Comparison of ENCODE assay signal across 35 cellular contexts in genomic region chr10:56090914-56091540, GRCh38.
"Had no signal": no experiment of that assay in that cellular context is flagged by ENCODE, and none has a peak within 500 bp of the region (broad histone marks: within the 10 kb centered on the region; RNA-seq: fewer than 3 reads in every experiment).

No MANE protein-coding gene starts in this region.

- H3K27me3 Mint-ChIP-seq: activated CD4-positive, alpha-beta T cell treated with anti-CD3 and anti-CD28 coated beads for 36 hours; activated CD4-positive, alpha-beta T cell treated with anti-CD3 and anti-CD28 coated beads, Interleukin-2, amount 10 ng/mL, durations not matched to agents 7 days and 5 days; activated naive CD4-positive, alpha-beta T cell treated with anti-CD3 and anti-CD28 coated beads, Interleukin-2, amount 50 U/mL, for 24 hours; activated naive CD8-positive, alpha-beta T cell treated with anti-CD3 and anti-CD28 coated beads, Interleukin-2, amount 10 ng/mL, durations not matched to agents 7 days and 5 days; activated T-cell treated with anti-CD3 and anti-CD28 coated beads, Interleukin-2, amount 50 U/mL, for 24 hours had no signal

- H3K4me2 ChIP-seq: SK-N-SH had no signal

- H3K36me3 Mint-ChIP-seq: activated naive CD4-positive, alpha-beta T cell treated with anti-CD3 and anti-CD28 coated beads, Interleukin-2, amount 50 U/mL, for 24 hours; activated naive CD8-positive, alpha-beta T cell treated with anti-CD3 and anti-CD28 coated beads, Interleukin-2, amount 10 ng/mL, durations not matched to agents 7 days and 5 days had no signal

- H3K27ac Mint-ChIP-seq: activated CD4-positive, alpha-beta T cell treated with anti-CD3 and anti-CD28 coated beads for 36 hours; activated CD4-positive, alpha-beta T cell treated with anti-CD3 and anti-CD28 coated beads, Interleukin-2, amount 10 ng/mL, durations not matched to agents 7 days and 5 days; activated CD8-positive, alpha-beta T cell treated with anti-CD3 and anti-CD28 coated beads, Interleukin-2, amount 10 ng/mL, durations not matched to agents 7 days and 5 days; activated naive CD4-positive, alpha-beta T cell treated with anti-CD3 and anti-CD28 coated beads, Interleukin-2, amount 50 U/mL, for 24 hours; activated naive CD8-positive, alpha-beta T cell treated with anti-CD3 and anti-CD28 coated beads, Interleukin-2, amount 10 ng/mL, durations not matched to agents 7 days and 5 days; activated T-cell treated with anti-CD3 and anti-CD28 coated beads, Interleukin-2, amount 50 U/mL, for 24 hours; activated T-helper 2 cell treated with anti-CD3 and anti-CD28 coated beads, Interferon-gamma antibody, Interleukin-2, Interleukin-4, amounts not matched to agents 10 μg/mL and 5 μg/mL and 100 μg/mL, durations not matched to agents 14 hours and 24 hours and 36 hours; T-helper 1 cell treated with Interleukin-12 subunit alpha and Interleukin-12 subunit beta and Interleukin-4 antibody, amounts not matched to agents 30 μg/mL and 1 μg/mL, for 36 hours; T-helper 2 cell treated with Interferon-gamma antibody and Interleukin-4, amounts not matched to agents 5 μg/mL and 100 μg/mL, for 36 hours; WTC11 had no signal

- DNase-seq: activated CD4-positive, alpha-beta T cell treated with anti-CD3 and anti-CD28 coated beads for 36 hours; activated CD4-positive, alpha-beta T cell treated with anti-CD3 and anti-CD28 coated beads, Interleukin-2, amount 10 ng/mL, durations not matched to agents 7 days and 5 days; activated CD4-positive, alpha-beta T cell treated with anti-CD3 and anti-CD28 coated beads, Interleukin-2, amount 50 U/mL, for 48 hours; activated CD8-positive, alpha-beta T cell treated with anti-CD3 and anti-CD28 coated beads, Interleukin-2, amount 10 ng/mL, durations not matched to agents 7 days and 5 days; activated gamma-delta T cell; activated naive CD4-positive, alpha-beta T cell treated with Interleukin-2 at 50 U/mL for 16 hours; activated naive CD8-positive, alpha-beta T cell treated with anti-CD3 and anti-CD28 coated beads, Interleukin-2, amount 10 ng/mL, durations not matched to agents 7 days and 5 days; activated T-cell treated with anti-CD3 and anti-CD28 coated beads, Interleukin-2, amount 50 U/mL, for 24 hours; amygdala; body of pancreas; MM.1S; NCI-H1092; NCI-H1436 treated with DMSO at 0.1 percent for 48 hours; NCI-H1694 treated with DMSO at 0.1 percent for 48 hours; NCI-H2029; NCI-H2171; NCI-H510A; NCI-H526; NCI-H748 treated with DMSO at 0.1 percent for 48 hours; NK-92 treated with Interleukin-12 subunit alpha and Interleukin-12 subunit beta, amount 100 ng/mL, for 24 hours; PC-3; Peyer's patch; RPMI8226; SHP77 treated with DMSO at 0.1 percent for 48 hours; SK-N-SH had no signal

- H3K27ac ChIP-seq: body of pancreas, breast epithelium, Peyer's patch, SJSA1 had no signal

- H3K4me1 ChIP-seq: body of pancreas, breast epithelium, Peyer's patch, SJSA1 had no signal

- H3K4me3 Mint-ChIP-seq: activated CD4-positive, alpha-beta T cell treated with anti-CD3 and anti-CD28 coated beads for 36 hours; activated CD4-positive, alpha-beta T cell treated with anti-CD3 and anti-CD28 coated beads, Interleukin-2, amount 10 ng/mL, durations not matched to agents 7 days and 5 days; activated CD8-positive, alpha-beta T cell treated with anti-CD3 and anti-CD28 coated beads, Interleukin-2, amount 10 ng/mL, durations not matched to agents 7 days and 5 days; activated naive CD4-positive, alpha-beta T cell treated with anti-CD3 and anti-CD28 coated beads, Interleukin-2, amount 50 U/mL, for 24 hours; activated naive CD8-positive, alpha-beta T cell treated with anti-CD3 and anti-CD28 coated beads, Interleukin-2, amount 10 ng/mL, durations not matched to agents 7 days and 5 days; activated T-cell treated with anti-CD3 and anti-CD28 coated beads, Interleukin-2, amount 50 U/mL, for 24 hours; T-helper 1 cell treated with Interleukin-12 subunit alpha and Interleukin-12 subunit beta and Interleukin-4 antibody, amounts not matched to agents 30 μg/mL and 1 μg/mL, for 36 hours; T-helper 2 cell treated with Interferon-gamma antibody and Interleukin-4, amounts not matched to agents 5 μg/mL and 100 μg/mL, for 36 hours; WTC11 had no signal

- H3K4me1 Mint-ChIP-seq: activated CD4-positive, alpha-beta T cell treated with anti-CD3 and anti-CD28 coated beads for 36 hours; activated CD4-positive, alpha-beta T cell treated with anti-CD3 and anti-CD28 coated beads, Interleukin-2, amount 10 ng/mL, durations not matched to agents 7 days and 5 days; activated naive CD4-positive, alpha-beta T cell treated with anti-CD3 and anti-CD28 coated beads, Interleukin-2, amount 50 U/mL, for 24 hours; activated naive CD8-positive, alpha-beta T cell treated with anti-CD3 and anti-CD28 coated beads, Interleukin-2, amount 10 ng/mL, durations not matched to agents 7 days and 5 days had no signal

- FAIRE-seq: astrocyte, TTC549 had no signal

- ATAC-seq: activated CD4-positive, alpha-beta T cell treated with anti-CD3 and anti-CD28 coated beads for 36 hours; activated CD4-positive, CD25-positive, alpha-beta regulatory T cell treated with anti-CD3 and anti-CD28 coated beads, Interleukin-2, amount 50 U/mL, for 24 hours; activated CD8-positive, alpha-beta T cell treated with anti-CD3 and anti-CD28 coated beads, Interleukin-2, amount 10 ng/mL, durations not matched to agents 7 days and 5 days; body of pancreas; PC-3; WTC11 had no signal

- H3K27me3 ChIP-seq: body of pancreas, breast epithelium, Peyer's patch, SJSA1 had no signal

- H3K9me3 ChIP-seq: body of pancreas, SJSA1, SK-N-SH had no signal

- H3K4me3 ChIP-seq: body of pancreas, breast epithelium, Peyer's patch, SJSA1 had no signal

- H3K36me3 ChIP-seq: breast epithelium, Peyer's patch, SJSA1 had no signal
